1 cellular context compared by ENCODE assay signal in genomic region chr3:186772886-186773417, GRCh38.
TF ChIP-seq lines count a peak whose summit lies in the region.

No MANE protein-coding gene starts in this region.

TF ChIP-seq in HepG2, 621 proteins besides CTCF, POLR2A, EP300 and RAD21:
- TF ChIP-seq ZNF549 (CRISPR knock-in tag; IDR thresholded peaks at IDR 0.05) (no peak), SP2 (CRISPR knock-in tag; IDR thresholded peaks at IDR 0.05) (no peak), POLR2AphosphoS5 (IDR thresholded peaks at IDR 0.05; ENCODE audit: low read depth, low read length) (no peak), ZC3H13 (CRISPR knock-in tag; IDR thresholded peaks at IDR 0.05) (no peak), GABPA (IDR thresholded peaks at IDR 0.05; ENCODE audit: low read depth, low read length) (no peak), GABPA (CRISPR knock-in tag; IDR thresholded peaks at IDR 0.05; ENCODE audit: low read depth) (no peak), PBX3 (CRISPR knock-in tag; IDR thresholded peaks at IDR 0.05; ENCODE audit: borderline replicate concordance) (no peak), ZBTB3 (CRISPR knock-in tag; IDR thresholded peaks at IDR 0.05; ENCODE audit: borderline replicate concordance, low read depth) (no peak), BORCS8-MEF2B (CRISPR knock-in tag; IDR thresholded peaks at IDR 0.05) (no peak), ATF7 (IDR thresholded peaks at IDR 0.05) (no peak), ATF7 (CRISPR knock-in tag; IDR thresholded peaks at IDR 0.05) (no peak), ZNF556 (CRISPR knock-in tag; IDR thresholded peaks at IDR 0.05; ENCODE audit: borderline replicate concordance) (no peak), RBAK (CRISPR knock-in tag; IDR thresholded peaks at IDR 0.05) (no peak), ZNF576 (CRISPR knock-in tag; IDR thresholded peaks at IDR 0.05) (no peak), KAT2B (IDR thresholded peaks at IDR 0.05; ENCODE audit: borderline replicate concordance, low read depth, low read length) (no peak), NR2C2 (CRISPR knock-in tag; IDR thresholded peaks at IDR 0.05; ENCODE audit: borderline replicate concordance) (no peak)
